8 cellular contexts compared by ENCODE assay signal in the genomic region with DNA sequence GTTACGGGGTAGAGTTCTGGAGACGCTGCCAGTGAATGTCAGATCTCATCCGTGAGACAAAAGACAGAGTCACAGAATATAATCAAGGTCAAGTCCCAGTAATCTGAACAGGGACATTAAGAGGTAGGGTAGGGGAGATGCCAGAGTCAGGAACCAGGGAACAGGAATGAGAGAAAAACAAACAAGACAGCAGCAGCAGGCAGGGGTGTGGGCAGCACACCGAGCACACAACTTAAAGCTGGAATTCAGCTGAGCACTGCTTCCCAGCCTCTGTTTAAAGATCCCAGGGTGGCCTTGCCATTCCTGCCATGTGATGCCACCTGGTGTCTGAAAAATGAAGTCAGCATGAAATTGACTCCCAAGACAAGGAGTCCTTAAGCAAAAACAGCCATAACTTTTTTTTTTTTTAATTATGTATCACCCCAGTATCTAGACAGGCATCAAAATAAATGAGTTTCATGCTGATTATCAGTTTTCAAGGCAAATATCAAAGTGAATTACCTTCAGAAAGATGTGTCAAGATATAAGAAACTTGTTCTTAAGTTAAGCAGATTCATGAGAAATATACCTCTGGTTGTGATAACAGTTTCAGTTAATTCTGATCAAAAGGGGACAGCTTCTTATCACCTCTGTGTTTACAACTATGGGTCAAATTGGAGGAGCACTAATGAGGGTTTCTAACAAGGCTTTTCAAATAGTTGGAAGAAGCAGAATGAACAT.
DNase-seq lines count a peak whose midpoint lies in the region; ATAC-seq, FAIRE-seq and TF ChIP-seq lines count a peak whose summit lies in the region.

No MANE protein-coding gene starts in this region.

- H3K4me3 Mint-ChIP-seq in activated B cell treated with CpG ODN at 0.5 μM for 24 hours: no peak overlapping the region

- H3K9me3 Mint-ChIP-seq in activated B cell treated with CpG ODN at 0.5 μM for 24 hours: peaks cover 2% of the 10 kb centered on the region

- intact Hi-C loops in activated B cell treated with CpG ODN at 0.5 μM for 24 hours (cut with micrococcal nuclease): loop anchor here (1.0 to 10.0 kb wide), 6 partner anchors 30 to 606 kb away; no protein-coding TSS in a partner anchor
- intact Hi-C loops in psoas muscle (cut with DNase I): loop anchor here in 1 of 2 donors (10.0 kb wide), 1 partner anchor 200 kb away; no protein-coding TSS in a partner anchor

- WGBS in psoas muscle, 3 donors: 21 to 42% (median 26%) methylated on average over 4 of the region's 4 CpGs

- H3K4me3 ChIP-seq in psoas muscle: no peak overlapping the region

- no peak overlapping the region for H3K27ac ChIP-seq in psoas muscle

- no peaks in the 10 kb centered on the region for H3K36me3 ChIP-seq in psoas muscle (ENCODE audit: insufficient read depth in 1 of 2, low read depth in 1 of 2)

- FAIRE-seq in D721Med (lab: Jason Lieb, UNC): peak; percentile 29

- peaks cover 14% of the 10 kb centered on the region for H3K4me1 Mint-ChIP-seq in activated B cell treated with CpG ODN at 0.5 μM for 24 hours

- no peaks in the 10 kb centered on the region for H3K27me3 Mint-ChIP-seq in activated B cell treated with CpG ODN at 0.5 μM for 24 hours

- DNase-seq in D721Med (ENCODE audit: insufficient read length, low spot score) (peak; percentile 24), NCI-H2029 treated with DMSO at 0.1 percent for 48 hours (lab: John Stamatoyannopoulos, UW) (peak; percentile 73), activated B cell treated with CpG ODN at 0.5 μM for 24 hours (no peak), glomerular visceral epithelial cell (ENCODE audit: extremely low spot score) (peak; percentile 78), psoas muscle (no peak)

- CTCF ChIA-PET in activated B cell treated with CpG ODN at 0.5 μM for 24 hours (lab: Charles Lee): interaction anchor here (0.9 to 3.2 kb wide), 10 partner anchors 10 to 604 kb away, joined by 3 to 21 read pairs (median 4); no protein-coding TSS in a partner anchor

- peak; percentile 66 for ATAC-seq in GM21723 (IDR thresholded peaks at IDR 0.05; ENCODE audit: unreplicated experiment)
- ATAC-seq in activated B cell treated with CpG ODN at 0.5 μM for 24 hours (ENCODE audit: low read depth): peak; percentile 45
- peak; percentile 46 to 84 (median 73) for ATAC-seq in psoas muscle
- no peak for ATAC-seq in GM18520 (IDR thresholded peaks at IDR 0.05; ENCODE audit: unreplicated experiment)
- ATAC-seq in GM21390 (IDR thresholded peaks at IDR 0.05; ENCODE audit: unreplicated experiment): no peak

- peak overlapping the region; percentile 50 for H3K27ac Mint-ChIP-seq in activated B cell treated with CpG ODN at 0.5 μM for 24 hours

- H3K9me3 ChIP-seq in psoas muscle: no peaks in the 10 kb centered on the region

- POLR2A ChIA-PET in activated B cell treated with CpG ODN at 0.5 μM for 24 hours (lab: Charles Lee): interaction anchor here (0.7 to 1.5 kb wide), 3 partner anchors 370 to 604 kb away, joined by 3 read pairs; no protein-coding TSS in a partner anchor

- H3K4me1 ChIP-seq in psoas muscle: peaks cover 3% of the 10 kb centered on the region

- no peaks in the 10 kb centered on the region for H3K27me3 ChIP-seq in psoas muscle (ENCODE audit: insufficient read depth in 3 of 3, low read length in 2 of 3)

- peaks cover 4% of the 10 kb centered on the region for H3K36me3 Mint-ChIP-seq in activated B cell treated with CpG ODN at 0.5 μM for 24 hours (ENCODE audit: low read depth)

- TF ChIP-seq CTCF in D721Med (IDR thresholded peaks at IDR 0.05; ENCODE audit: insufficient read depth, missing control alignments): peak; percentile 61
- no peak for TF ChIP-seq CTCF in activated B cell treated with CpG ODN at 0.5 μM for 24 hours (IDR thresholded peaks at IDR 0.05)
- TF ChIP-seq CTCF in psoas muscle (IDR thresholded peaks at IDR 0.05): peak; percentile 59

Comparison
In these comparisons a context has a peak if more than half of its experiments do, and no peak if none do; other contexts are left out.
1. DNase-seq: peak in D721Med (single experiment), NCI-H2029 treated with DMSO at 0.1 percent for 48 hours (single experiment) and glomerular visceral epithelial cell (single experiment); none in activated B cell treated with CpG ODN at 0.5 μM for 24 hours (single experiment) and psoas muscle (0 of 2).
2. ATAC-seq: peak in GM21723 (single experiment), activated B cell treated with CpG ODN at 0.5 μM for 24 hours (single experiment) and psoas muscle (4 of 4); none in GM18520 (single experiment) and GM21390 (single experiment).